ENCODE assay signal across 10 cellular contexts in genomic region chr10:97771055-97771811, GRCh38. TPM values are rescaled to one million over a fixed set of nuclear protein-coding genes. Genes with fewer than 3 reads are reported as not detected.
DNase-seq lines count a peak whose midpoint lies in the region; ATAC-seq, FAIRE-seq and TF ChIP-seq lines count a peak whose summit lies in the region.
"Had no signal": no experiment of that assay in that cellular context is flagged by ENCODE, and none has a peak within 500 bp of the region (broad histone marks: within the 10 kb centered on the region; RNA-seq: fewer than 3 reads in every experiment).

No MANE protein-coding gene starts in this region.

- H3K9me3 ChIP-seq in esophagus muscularis mucosa (no peaks in the 10 kb centered on the region), pancreas (no peaks in the 10 kb centered on the region)
- H3K9me3 ChIP-seq: SJSA1 had no signal

- H3K27ac ChIP-seq in esophagus muscularis mucosa (replicated peaks in 1 of 4): no peak overlapping the region
- H3K27ac ChIP-seq in pancreas: peak overlapping the region; percentile 18 to 75 (median 42)
- H3K27ac ChIP-seq: C4-2B, SJSA1 had no signal

- peak; percentile 7 to 39 (median 22) for ATAC-seq in pancreas
- ATAC-seq in GM18907 (IDR thresholded peaks at IDR 0.05; ENCODE audit: unreplicated experiment): no peak

- H3K4me1 ChIP-seq in esophagus muscularis mucosa (peaks cover 0 to 15% (median 11%) of the 10 kb centered on the region in 4 donors), pancreas (peaks cover 7 to 34% (median 18%) of the 10 kb centered on the region in 3 donors)

- peak overlapping the region; percentile 40 to 48 (median 44) for H3K4me3 ChIP-seq in esophagus muscularis mucosa
- H3K4me3 ChIP-seq in pancreas: peak overlapping the region; percentile 34 to 55 (median 54)
- H3K4me3 ChIP-seq: SJSA1 had no signal

- DNase-seq in NCI-H1105 treated with DMSO at 0.1 percent for 48 hours (lab: John Stamatoyannopoulos, UW): peak; percentile 14
- no peak for DNase-seq in NCI-H1105 (lab: John Stamatoyannopoulos, UW)
- peak; percentile 27 for DNase-seq in OCI-M1 (lab: John Stamatoyannopoulos, UW)
- no peak for DNase-seq in esophagus muscularis mucosa (ENCODE audit: extremely low spot score)
- peak in 5 of 6 donors; percentile 40 to 84 (median 57) for DNase-seq in pancreas
- no peak for DNase-seq in GM10266 (ENCODE audit: extremely low spot score)
- no peak for DNase-seq in NCI-H446 (lab: John Stamatoyannopoulos, UW)

- no peak for TF ChIP-seq POLR2A in esophagus muscularis mucosa (IDR thresholded peaks at IDR 0.05; ENCODE audit: low read depth)

- H3K27me3 ChIP-seq in esophagus muscularis mucosa: peaks cover 0 to 78% (median 13%) of the 10 kb centered on the region in 4 donors
- no peaks in the 10 kb centered on the region for H3K27me3 ChIP-seq in pancreas

- TF ChIP-seq EP300 in esophagus muscularis mucosa (IDR thresholded peaks at IDR 0.05): no peak

- H3K36me3 ChIP-seq in esophagus muscularis mucosa (no peaks in the 10 kb centered on the region), pancreas (no peaks in the 10 kb centered on the region)
- H3K36me3 ChIP-seq: SJSA1 had no signal

- no peak for TF ChIP-seq CTCF in esophagus muscularis mucosa (IDR thresholded peaks at IDR 0.05)
- no peak for TF ChIP-seq CTCF in pancreas (IDR thresholded peaks at IDR 0.05)
- TF ChIP-seq CTCF in GM10266 (IDR thresholded peaks at IDR 0.05; ENCODE audit: control insufficient read depth, insufficient read depth, low read depth, missing control alignments): no peak

- FAIRE-seq in pancreas (lab: Jason Lieb, UNC): no peak

- WGBS in esophagus muscularis mucosa: 2% methylated on average over 29 of the region's 75 CpGs
- WGBS in pancreas, 2 donors: 3 to 13% methylated on average over 64 to 75 of the region's 75 CpGs

- intact Hi-C loops in esophagus muscularis mucosa (cut with DNase I): no loop called here
- intact Hi-C loops in pancreas (cut with DNase I): no loop called here

RNA-seq across cellular contexts. Expression of gene SFRP5, which starts 0.6 kb away (rescaled TPM):
- total RNA-seq in esophagus muscularis mucosa (10 to 100 TPM; 19.9 to 41.3 (median 34.8) TPM), pancreas (100 to 1,000 TPM in 1 of 6 donors, 10 to 100 TPM in 5; 59.8 to 159 (median 67.7) TPM)
- polyA plus RNA-seq in pancreas: 100 to 1,000 TPM; 148 to 180 TPM
- total RNA-seq: SJSA1 had no signal

RNA-seq across cellular contexts. Expression of gene ZFYVE27, which starts 34.3 kb away (rescaled TPM):
- total RNA-seq in esophagus muscularis mucosa (10 to 100 TPM in 3 of 4 donors, 1 to 10 TPM in 1; 7.1 to 17.2 (median 16.0) TPM), pancreas (10 to 100 TPM; 11.9 to 23.6 (median 14.3) TPM)
- 10 to 100 TPM; 22.3 to 34.9 TPM for polyA plus RNA-seq in pancreas

RNA-seq across cellular contexts. Expression of gene MARVELD1, which starts 57.7 kb away (rescaled TPM):
- total RNA-seq in esophagus muscularis mucosa (100 to 1,000 TPM in 1 of 4 donors, 10 to 100 TPM in 3; 43.4 to 104 (median 73.9) TPM), pancreas (10 to 100 TPM in 1 of 6 donors, 1 to 10 TPM in 5; 1.8 to 11.8 (median 3.6) TPM)
- polyA plus RNA-seq in pancreas: 1 to 10 TPM; 3.8 to 7.1 TPM

Comparison
In these comparisons a context has a peak if more than half of its experiments do, and no peak if none do; other contexts are left out.
1. DNase-seq: peak in NCI-H1105 treated with DMSO at 0.1 percent for 48 hours (single experiment), OCI-M1 (single experiment) and pancreas (5 of 6); none in NCI-H1105 (single experiment), esophagus muscularis mucosa (single experiment), GM10266 (single experiment) and NCI-H446 (0 of 2).
2. H3K27ac ChIP-seq: peak in pancreas (4 of 4); none in esophagus muscularis mucosa (0 of 4).